Comparison of ENCODE assay signal across 7 cellular contexts in genomic region chr7:25069900-25070443, GRCh38. TPM values are rescaled to one million over a fixed set of nuclear protein-coding genes. Genes with fewer than 3 reads are reported as not detected.
DNase-seq lines count a peak whose midpoint lies in the region; ATAC-seq and TF ChIP-seq lines count a peak whose summit lies in the region.

No MANE protein-coding gene starts in this region.

- TF ChIP-seq POLR2A in prostate gland (IDR thresholded peaks at IDR 0.05) = no peak

- DNase-seq in GM04504 (ENCODE audit: low read depth) (peak; percentile 66), MG63 (peak; percentile 65), RWPE1 (ENCODE audit: low spot score) (peak; percentile 84), heart right ventricle (peak; percentile 15 to 47), prostate gland (ENCODE audit: low spot score) (peak; percentile 42)
- peak in 1 of 2 donors; percentile 45 for DNase-seq in activated naive CD4-positive, alpha-beta T cell treated with anti-CD3 and anti-CD28 coated beads, Interleukin-2, amount 50 U/mL, for 72 hours (ENCODE audit: low spot score in 2 of 2)

- peak overlapping the region; percentile 26 for H3K4me3 ChIP-seq in MG63
- H3K4me3 ChIP-seq in heart right ventricle = peak overlapping the region in 8 of 10 donors; percentile 6 to 40 (median 30)
- H3K4me3 ChIP-seq in prostate gland = no peak overlapping the region

- H3K27me3 ChIP-seq in MG63 (no peaks in the 10 kb centered on the region), heart right ventricle (no peaks in the 10 kb centered on the region), prostate gland (replicated peaks; ENCODE audit: insufficient read depth) (no peaks in the 10 kb centered on the region)

- H3K36me3 Mint-ChIP-seq in activated naive CD4-positive, alpha-beta T cell treated with anti-CD3 and anti-CD28 coated beads, Interleukin-2, amount 50 U/mL, for 72 hours = peaks cover 0 to 3% of the 10 kb centered on the region in 2 donors

- H3K9me3 ChIP-seq in MG63 (no peaks in the 10 kb centered on the region), heart right ventricle (no peaks in the 10 kb centered on the region), prostate gland (no peaks in the 10 kb centered on the region)

- no peaks in the 10 kb centered on the region for H3K36me3 ChIP-seq in MG63
- H3K36me3 ChIP-seq in heart right ventricle = no peaks in the 10 kb centered on the region
- H3K36me3 ChIP-seq in prostate gland = no peaks in the 10 kb centered on the region

- ATAC-seq in activated naive CD4-positive, alpha-beta T cell treated with anti-CD3 and anti-CD28 coated beads, Interleukin-2, amount 50 U/mL, for 72 hours = peak; percentile 62 to 80
- ATAC-seq in heart right ventricle (peak; percentile 22 to 78 (median 68)), HG02938 (IDR thresholded peaks at IDR 0.05; ENCODE audit: unreplicated experiment) (no peak)

- POLR2A ChIA-PET in RWPE1 (lab: Yijun Ruan, JAX; ENCODE audit: low non-redundant PET) = interaction anchor here (0.6 to 1.5 kb wide), 3 partner anchors 88 to 490 kb away, joined by 3 to 8 read pairs (median 4); no protein-coding TSS in a partner anchor

- H3K4me1 ChIP-seq in heart right ventricle = peaks cover 0 to 10% (median 3%) of the 10 kb centered on the region in 9 donors
- no peaks in the 10 kb centered on the region for H3K4me1 ChIP-seq in prostate gland (replicated peaks)

- CTCF ChIA-PET in RWPE1 (lab: Yijun Ruan, JAX) = interaction anchor here (0.6 to 1.2 kb wide), 20 partner anchors 8 to 1384 kb away, joined by 3 to 26 read pairs (median 5); no protein-coding TSS in a partner anchor

- no peak overlapping the region for H3K27ac Mint-ChIP-seq in activated naive CD4-positive, alpha-beta T cell treated with anti-CD3 and anti-CD28 coated beads, Interleukin-2, amount 50 U/mL, for 72 hours

- intact Hi-C loops in heart right ventricle (cut with DNase I) = loop anchor here (1.0 to 10.0 kb wide), 13 partner anchors 21 to 258 kb away; partner anchors contain the start of gene OSBPL3 (in 6 of the 10)
- intact Hi-C loops in prostate gland (cut with DNase I) = loop anchor here (2.0 kb wide), 1 partner anchor 249 kb away; no protein-coding TSS in a partner anchor

- TF ChIP-seq CTCF in RWPE1 (conservative IDR thresholded peaks at IDR 0.05; ENCODE audit: low read depth) (peak; percentile 93), heart right ventricle (IDR thresholded peaks at IDR 0.05) (peak; percentile 73 to 95 (median 90)), prostate gland (IDR thresholded peaks at IDR 0.05) (peak; percentile 77 to 90 (median 78))

- H3K27ac ChIP-seq in RWPE1 (peak overlapping the region; percentile 51), heart right ventricle (no peak overlapping the region), prostate gland (no peak overlapping the region)

- H3K9me3 Mint-ChIP-seq in activated naive CD4-positive, alpha-beta T cell treated with anti-CD3 and anti-CD28 coated beads, Interleukin-2, amount 50 U/mL, for 72 hours = peaks cover 0 to 2% of the 10 kb centered on the region in 2 donors

- WGBS in heart right ventricle, 2 donors = 20 to 22% methylated on average over 11 of the region's 11 CpGs
- WGBS in prostate gland = 10% methylated on average over 11 of the region's 11 CpGs

RNA-seq across cellular contexts. Expression of gene CYCS, which starts 55.1 kb away (rescaled TPM):
- total RNA-seq in MG63 (2014; rRNA removed; shearing (Covaris generic); ENCODE audit: low replicate concordance) = 56.2 and 67.8 TPM in 2 replicates
- total RNA-seq in activated naive CD4-positive, alpha-beta T cell treated with anti-CD3 and anti-CD28 coated beads, Interleukin-2, amount 50 U/mL, for 72 hours = 100 to 1,000 TPM; 172 to 188 TPM
- total RNA-seq in heart right ventricle = 100 to 1,000 TPM; 440 to 896 (median 676) TPM
- polyA plus RNA-seq in heart right ventricle = 100 to 1,000 TPM; 315 to 417 TPM
- 10 to 100 TPM; 36.3 to 36.6 TPM for total RNA-seq in prostate gland

Comparison
In these comparisons a context has a peak if more than half of its experiments do, and no peak if none do; other contexts are left out.
1. H3K4me3 ChIP-seq: peak in MG63 (single experiment) and heart right ventricle (8 of 10); none in prostate gland (0 of 2).
2. Peak in every context shown above with its lines, with median percentiles within 50 percentile points of each other: CTCF ChIP-seq.